8 cellular contexts compared by ENCODE assay signal in the genomic region with DNA sequence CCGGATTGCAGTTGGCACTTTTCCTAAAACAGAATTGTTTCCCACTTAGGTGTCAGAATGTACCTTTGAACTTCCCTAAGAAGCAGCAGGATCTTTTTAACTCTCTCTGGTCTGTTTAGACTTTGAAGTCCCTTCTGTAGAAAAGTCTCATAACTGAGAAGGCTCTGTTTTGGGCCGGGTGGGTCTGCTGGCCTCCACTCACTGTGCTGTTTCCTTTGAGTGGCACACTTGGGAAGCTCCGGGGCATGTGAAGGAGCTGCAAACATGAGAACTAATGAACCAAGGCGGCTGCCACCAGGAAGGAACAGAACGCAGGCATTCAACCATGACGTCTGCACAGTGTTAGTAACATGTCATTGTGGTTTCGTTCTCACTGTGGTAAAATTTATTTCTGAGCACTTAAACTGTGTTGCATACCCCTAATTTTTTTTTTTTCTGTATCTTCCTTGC. TPM values are rescaled to one million over a fixed set of nuclear protein-coding genes. Genes with fewer than 3 reads are reported as not detected.
DNase-seq lines count a peak whose midpoint lies in the region; ATAC-seq, FAIRE-seq and TF ChIP-seq lines count a peak whose summit lies in the region.

No MANE protein-coding gene starts in this region.

- peak; percentile 97 for FAIRE-seq in GM12891 (lab: Jason Lieb, UNC)

- intact Hi-C loops in activated B cell treated with CpG ODN at 0.5 μM for 24 hours (cut with micrococcal nuclease) (loop anchor here (1.0 to 5.0 kb wide), 8 partner anchors 9 to 346 kb away; a partner anchor contains a TSS), Caco-2 (cut with micrococcal nuclease; ENCODE audit: unreplicated experiment) (no loop called here)

- peak overlapping the region; percentile 81 for H3K4me3 Mint-ChIP-seq in activated B cell treated with CpG ODN at 0.5 μM for 24 hours
- no peak overlapping the region for H3K4me3 Mint-ChIP-seq in Caco-2 (ENCODE audit: unreplicated experiment)

- H3K36me3 Mint-ChIP-seq in activated B cell treated with CpG ODN at 0.5 μM for 24 hours (ENCODE audit: low read depth) = peaks cover 20% of the 10 kb centered on the region
- H3K36me3 Mint-ChIP-seq in Caco-2 (ENCODE audit: insufficient read depth, unreplicated experiment) = peaks cover 12% of the 10 kb centered on the region

- TF ChIP-seq CTCF in activated B cell treated with CpG ODN at 0.5 μM for 24 hours (IDR thresholded peaks at IDR 0.05) (no peak), choroid plexus epithelial cell (conservative IDR thresholded peaks at IDR 0.05; ENCODE audit: low read depth, low read length) (no peak), Caco-2 (IDR thresholded peaks at IDR 0.05; ENCODE audit: insufficient read depth in 1 of 2, low read depth in 1 of 2, low read length in 1 of 2, severe bottlenecking in 1 of 2, unreplicated experiment in 1 of 2) (no peak)

- peaks cover 74% of the 10 kb centered on the region for H3K4me1 Mint-ChIP-seq in activated B cell treated with CpG ODN at 0.5 μM for 24 hours
- H3K4me1 Mint-ChIP-seq in Caco-2 (ENCODE audit: low read depth, unreplicated experiment) = peaks cover 9% of the 10 kb centered on the region

- H3K9me3 ChIP-seq in Caco-2 = no peaks in the 10 kb centered on the region

- H3K27ac Mint-ChIP-seq in activated B cell treated with CpG ODN at 0.5 μM for 24 hours (peak overlapping the region; percentile 99), Caco-2 (ENCODE audit: unreplicated experiment) (no peak overlapping the region)

- POLR2A ChIA-PET in activated B cell treated with CpG ODN at 0.5 μM for 24 hours (lab: Charles Lee) = interaction anchor here (1.0 to 2.9 kb wide), 6 partner anchors 34 to 577 kb away, joined by 3 to 42 read pairs (median 10); a partner anchor contains a TSS
- POLR2A ChIA-PET in Caco-2 (lab: Charles Lee) = no interaction called here

- peaks cover 25% of the 10 kb centered on the region for H3K4me1 ChIP-seq in Caco-2

- H3K4me3 ChIP-seq in choroid plexus epithelial cell (ENCODE audit: low read depth, low read length) = no peak overlapping the region
- no peak overlapping the region for H3K4me3 ChIP-seq in Caco-2 (ENCODE audit: low read depth, low read length)

- H3K27me3 Mint-ChIP-seq in activated B cell treated with CpG ODN at 0.5 μM for 24 hours (no peaks in the 10 kb centered on the region), Caco-2 (ENCODE audit: insufficient read depth, unreplicated experiment) (no peaks in the 10 kb centered on the region)

- H3K27me3 ChIP-seq in Caco-2 (replicated peaks; ENCODE audit: control insufficient read depth, insufficient read depth, low read length) = no peaks in the 10 kb centered on the region

- no peaks in the 10 kb centered on the region for H3K36me3 ChIP-seq in Caco-2 (ENCODE audit: control insufficient read depth, insufficient read depth, low read length)

- DNase-seq in GM12891 (ENCODE audit: insufficient read length, low spot score) = no peak
- DNase-seq in activated B cell treated with CpG ODN at 0.5 μM for 24 hours = peak; percentile 51
- DNase-seq in choroid plexus epithelial cell (ENCODE audit: low read depth) = peak; percentile 37
- peak; percentile 53 for DNase-seq in stimulated activated CD4-positive, alpha-beta T cell treated with anti-CD3 and anti-CD28 coated beads, Interleukin-4, amount 100 ng/mL, for 1 hour
- DNase-seq in Caco-2 = no peak

- no TSS peak for BruUV-seq in Caco-2 (replicated peaks; lab: Mats Ljungman, UMichigan)

- no peak for TF ChIP-seq POLR2A in GM12891 (IDR thresholded peaks at IDR 0.05; ENCODE audit: low read depth, low read length)

- CTCF ChIA-PET in activated B cell treated with CpG ODN at 0.5 μM for 24 hours (lab: Charles Lee) (interaction anchor here (0.8 to 2.1 kb wide), 7 partner anchors 11 to 152 kb away, joined by 3 to 18 read pairs (median 4); a partner anchor contains a TSS), Caco-2 (lab: Charles Lee) (no interaction called here)

- H3K9me3 Mint-ChIP-seq in activated B cell treated with CpG ODN at 0.5 μM for 24 hours (no peaks in the 10 kb centered on the region), Caco-2 (ENCODE audit: unreplicated experiment) (no peaks in the 10 kb centered on the region)

- ATAC-seq in HG03432 (IDR thresholded peaks at IDR 0.05; ENCODE audit: unreplicated experiment) = peak; percentile 75
- ATAC-seq in activated B cell treated with CpG ODN at 0.5 μM for 24 hours (ENCODE audit: low read depth) = peak; percentile 73
- ATAC-seq in HG03095 (IDR thresholded peaks at IDR 0.05; ENCODE audit: unreplicated experiment) = no peak
- ATAC-seq in HG02623 (IDR thresholded peaks at IDR 0.05; ENCODE audit: unreplicated experiment) = no peak

TF ChIP-seq in GM12891, 5 proteins besides CTCF, POLR2A, EP300 and RAD21:
- TF ChIP-seq PAX5 (IDR thresholded peaks at IDR 0.05; ENCODE audit: insufficient read depth, low read length, severe bottlenecking) (peak; percentile 98), TAF1 (IDR thresholded peaks at IDR 0.05; ENCODE audit: low read depth, low read length) (no peak), SPI1 (IDR thresholded peaks at IDR 0.05; ENCODE audit: low read depth, low read length) (peak; percentile 44; the same call in 1 of the 2 replicates)

RNA-seq across cellular contexts. Expression of a gene that starts 19.5 kb away (rescaled TPM):
- not detected for polyA plus RNA-seq in GM12891 (2012; ENCODE audit: low read depth, missing spikeins)
- total RNA-seq in activated B cell treated with CpG ODN at 0.5 μM for 24 hours (not detected in 2 replicates), Caco-2 (2022) (0.35 and 0.43 TPM in 2 replicates)

RNA-seq across cellular contexts. Expression of a gene that starts 33.8 kb away (rescaled TPM):
- 0.71 TPM for polyA plus RNA-seq in GM12891 (2012; ENCODE audit: low read depth, missing spikeins)
- total RNA-seq in activated B cell treated with CpG ODN at 0.5 μM for 24 hours (22.8 and 23.6 TPM in 2 replicates), Caco-2 (2022) (9.9 and 10.2 TPM in 2 replicates)

Comparison
In these comparisons a context has a peak if more than half of its experiments do, and no peak if none do; other contexts are left out.
1. DNase-seq: peak in activated B cell treated with CpG ODN at 0.5 μM for 24 hours (single experiment), choroid plexus epithelial cell (single experiment) and stimulated activated CD4-positive, alpha-beta T cell treated with anti-CD3 and anti-CD28 coated beads, Interleukin-4, amount 100 ng/mL, for 1 hour (single experiment); none in GM12891 (single experiment) and Caco-2 (0 of 2).
2. ATAC-seq: peak in HG03432 (single experiment) and activated B cell treated with CpG ODN at 0.5 μM for 24 hours (single experiment); none in HG03095 (single experiment) and HG02623 (single experiment).